In the genomic region with DNA sequence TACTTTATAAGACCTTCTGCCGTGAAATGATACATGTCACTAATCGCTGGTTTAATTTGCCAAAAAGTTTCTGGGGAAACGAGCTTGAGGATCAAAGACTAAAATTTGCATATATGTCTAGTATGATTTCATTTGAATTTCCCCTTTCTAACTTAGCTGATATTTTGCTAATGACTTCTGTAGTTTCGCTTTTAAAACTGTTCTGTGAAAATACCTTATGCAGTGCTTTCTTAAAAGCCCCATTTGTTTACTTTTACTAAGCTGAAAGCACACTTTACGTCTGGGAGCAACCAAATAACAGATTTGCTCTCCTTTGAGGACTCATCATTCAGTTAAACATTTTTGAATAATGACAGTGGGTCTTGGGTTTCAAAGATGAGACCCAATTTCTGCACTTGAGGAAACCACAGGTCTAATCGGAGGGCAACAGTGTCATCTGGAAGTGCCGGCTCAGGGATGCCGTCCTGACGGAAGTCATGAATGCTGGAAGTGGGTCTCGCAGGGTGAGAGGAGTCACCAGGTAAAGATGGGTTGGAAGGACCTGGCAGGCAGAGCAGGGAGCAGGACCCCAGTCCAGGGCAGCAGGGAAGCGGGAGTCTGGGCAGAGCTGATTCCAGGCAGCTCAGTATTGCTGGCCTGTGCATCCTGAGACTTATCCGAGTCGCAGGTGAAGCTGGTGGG, we compare ENCODE assay signal across 10 cellular contexts. TPM values are rescaled to one million over a fixed set of nuclear protein-coding genes. Genes with fewer than 3 reads are reported as not detected.
DNase-seq lines count a peak whose midpoint lies in the region; ATAC-seq and TF ChIP-seq lines count a peak whose summit lies in the region.
"Had no signal": no experiment of that assay in that cellular context is flagged by ENCODE, and none has a peak within 500 bp of the region (broad histone marks: within the 10 kb centered on the region; RNA-seq: fewer than 3 reads in every experiment).

No MANE protein-coding gene starts in this region.

- peaks cover 5% of the 10 kb centered on the region for H3K27me3 Mint-ChIP-seq in activated CD8-positive, alpha-beta memory T cell treated with anti-CD3 and anti-CD28 coated beads, Interleukin-2, amount 10 ng/mL, durations not matched to agents 7 days and 5 days
- peaks cover 11% of the 10 kb centered on the region for H3K27me3 Mint-ChIP-seq in activated CD8-positive, alpha-beta T cell treated with anti-CD3 and anti-CD28 coated beads for 36 hours
- peaks cover 31% of the 10 kb centered on the region for H3K27me3 Mint-ChIP-seq in stimulated activated naive CD8-positive, alpha-beta T cell treated with anti-CD3 and anti-CD28 coated beads, Interleukin-15, amount 100 ng/mL, for 72 hours

- H3K36me3 Mint-ChIP-seq in activated CD8-positive, alpha-beta memory T cell treated with anti-CD3 and anti-CD28 coated beads, Interleukin-2, amount 10 ng/mL, durations not matched to agents 7 days and 5 days, result no peaks in the 10 kb centered on the region
- no peaks in the 10 kb centered on the region for H3K36me3 Mint-ChIP-seq in activated CD8-positive, alpha-beta T cell treated with anti-CD3 and anti-CD28 coated beads for 36 hours (ENCODE audit: low read depth)

- DNase-seq in activated CD8-positive, alpha-beta memory T cell treated with anti-CD3 and anti-CD28 coated beads, Interleukin-2, amount 10 ng/mL, durations not matched to agents 7 days and 5 days, result no peak
- no peak for DNase-seq in activated CD8-positive, alpha-beta memory T cell treated with anti-CD3 and anti-CD28 coated beads, Interleukin-2, amount 50 U/mL, for 48 hours
- no peak for DNase-seq in activated CD8-positive, alpha-beta T cell treated with anti-CD3 and anti-CD28 coated beads for 36 hours
- no peak for DNase-seq in stimulated activated naive CD8-positive, alpha-beta T cell treated with anti-CD3 and anti-CD28 coated beads, Interleukin-15, amount 100 ng/mL, for 72 hours
- DNase-seq in cerebellum (ENCODE audit: low spot score) (no peak), DMS153 (lab: John Stamatoyannopoulos, UW) (no peak), left colon (no peak)
- DNase-seq: aorta, PC-9 had no signal

- H3K9me3 Mint-ChIP-seq in activated CD8-positive, alpha-beta memory T cell treated with anti-CD3 and anti-CD28 coated beads, Interleukin-2, amount 10 ng/mL, durations not matched to agents 7 days and 5 days (ENCODE audit: low read depth), result no peaks in the 10 kb centered on the region
- no peaks in the 10 kb centered on the region for H3K9me3 Mint-ChIP-seq in activated CD8-positive, alpha-beta T cell treated with anti-CD3 and anti-CD28 coated beads for 36 hours
- H3K9me3 Mint-ChIP-seq in stimulated activated naive CD8-positive, alpha-beta T cell treated with anti-CD3 and anti-CD28 coated beads, Interleukin-15, amount 100 ng/mL, for 72 hours, result no peaks in the 10 kb centered on the region

- POLR2A ChIA-PET in activated CD8-positive, alpha-beta T cell treated with anti-CD3 and anti-CD28 coated beads for 36 hours (lab: Charles Lee), result interaction anchor here (2.1 kb wide), 1 partner anchor 13 kb away, joined by 5 read pairs; no protein-coding TSS in a partner anchor

- no peak for TF ChIP-seq CTCF in activated CD8-positive, alpha-beta T cell treated with anti-CD3 and anti-CD28 coated beads for 36 hours (IDR thresholded peaks at IDR 0.05)

- intact Hi-C loops in activated CD8-positive, alpha-beta T cell treated with anti-CD3 and anti-CD28 coated beads for 36 hours (cut with micrococcal nuclease), result no loop called here
- intact Hi-C loops in left colon (cut with DNase I, micrococcal nuclease), result no loop called here

- H3K27ac Mint-ChIP-seq in activated CD8-positive, alpha-beta memory T cell treated with anti-CD3 and anti-CD28 coated beads, Interleukin-2, amount 10 ng/mL, durations not matched to agents 7 days and 5 days, result peak overlapping the region; percentile 79
- peak overlapping the region; percentile 73 for H3K27ac Mint-ChIP-seq in activated CD8-positive, alpha-beta T cell treated with anti-CD3 and anti-CD28 coated beads for 36 hours
- peak overlapping the region in 1 of 2 donors; percentile 17 for H3K27ac Mint-ChIP-seq in stimulated activated naive CD8-positive, alpha-beta T cell treated with anti-CD3 and anti-CD28 coated beads, Interleukin-15, amount 100 ng/mL, for 72 hours

- CTCF ChIA-PET in activated CD8-positive, alpha-beta memory T cell treated with anti-CD3 and anti-CD28 coated beads, Interleukin-2, amount 10 ng/mL, durations not matched to agents 7 days and 5 days (lab: Charles Lee), result interaction anchor here (1.0 to 1.2 kb wide), 2 partner anchors 32 to 215 kb away, joined by 3 to 4 read pairs; no protein-coding TSS in a partner anchor
- CTCF ChIA-PET in activated CD8-positive, alpha-beta T cell treated with anti-CD3 and anti-CD28 coated beads for 36 hours (lab: Charles Lee), result interaction anchor here (0.7 to 1.4 kb wide), 5 partner anchors 14 to 183 kb away, joined by 3 to 4 read pairs (median 3); partner anchors contain the start of gene PLEKHG1

- peaks cover 46% of the 10 kb centered on the region for H3K4me1 Mint-ChIP-seq in activated CD8-positive, alpha-beta memory T cell treated with anti-CD3 and anti-CD28 coated beads, Interleukin-2, amount 10 ng/mL, durations not matched to agents 7 days and 5 days
- H3K4me1 Mint-ChIP-seq in activated CD8-positive, alpha-beta T cell treated with anti-CD3 and anti-CD28 coated beads for 36 hours (ENCODE audit: low read depth), result peaks cover 50% of the 10 kb centered on the region
- peaks cover 52% of the 10 kb centered on the region for H3K4me1 Mint-ChIP-seq in stimulated activated naive CD8-positive, alpha-beta T cell treated with anti-CD3 and anti-CD28 coated beads, Interleukin-15, amount 100 ng/mL, for 72 hours

- H3K4me3 Mint-ChIP-seq in activated CD8-positive, alpha-beta memory T cell treated with anti-CD3 and anti-CD28 coated beads, Interleukin-2, amount 10 ng/mL, durations not matched to agents 7 days and 5 days, result peak overlapping the region; percentile 71
- H3K4me3 Mint-ChIP-seq in activated CD8-positive, alpha-beta T cell treated with anti-CD3 and anti-CD28 coated beads for 36 hours, result peak overlapping the region; percentile 64
- H3K4me3 Mint-ChIP-seq in stimulated activated naive CD8-positive, alpha-beta T cell treated with anti-CD3 and anti-CD28 coated beads, Interleukin-15, amount 100 ng/mL, for 72 hours, result peak overlapping the region; percentile 70 to 77

- ATAC-seq in activated CD8-positive, alpha-beta memory T cell treated with anti-CD3 and anti-CD28 coated beads, Interleukin-2, amount 10 ng/mL, durations not matched to agents 7 days and 5 days, result peak; percentile 34
- peak; percentile 53 for ATAC-seq in HG02852 (IDR thresholded peaks at IDR 0.05; ENCODE audit: unreplicated experiment)
- ATAC-seq in activated CD8-positive, alpha-beta T cell treated with anti-CD3 and anti-CD28 coated beads for 36 hours, result peak; percentile 61
- peak; percentile 68 for ATAC-seq in stimulated activated naive CD8-positive, alpha-beta T cell treated with anti-CD3 and anti-CD28 coated beads, Interleukin-15, amount 100 ng/mL, for 72 hours
- ATAC-seq in left colon, result no peak

RNA-seq across cellular contexts. Expression of gene PLEKHG1, which starts 33.2 kb away (rescaled TPM):
- total RNA-seq in activated CD8-positive, alpha-beta memory T cell treated with anti-CD3 and anti-CD28 coated beads, Interleukin-2, amount 10 ng/mL, durations not matched to agents 7 days and 5 days, result 1 to 10 TPM; 4.6 to 5.1 TPM
- 1 to 10 TPM; 4.2 to 4.8 TPM for total RNA-seq in activated CD8-positive, alpha-beta T cell treated with anti-CD3 and anti-CD28 coated beads for 36 hours
- total RNA-seq in cerebellum, result 45.2 TPM
- total RNA-seq in left colon, result 10 to 100 TPM; 29.3 to 30.9 TPM
